Comparison of ENCODE assay signal across 1 cellular context in the genomic region with DNA sequence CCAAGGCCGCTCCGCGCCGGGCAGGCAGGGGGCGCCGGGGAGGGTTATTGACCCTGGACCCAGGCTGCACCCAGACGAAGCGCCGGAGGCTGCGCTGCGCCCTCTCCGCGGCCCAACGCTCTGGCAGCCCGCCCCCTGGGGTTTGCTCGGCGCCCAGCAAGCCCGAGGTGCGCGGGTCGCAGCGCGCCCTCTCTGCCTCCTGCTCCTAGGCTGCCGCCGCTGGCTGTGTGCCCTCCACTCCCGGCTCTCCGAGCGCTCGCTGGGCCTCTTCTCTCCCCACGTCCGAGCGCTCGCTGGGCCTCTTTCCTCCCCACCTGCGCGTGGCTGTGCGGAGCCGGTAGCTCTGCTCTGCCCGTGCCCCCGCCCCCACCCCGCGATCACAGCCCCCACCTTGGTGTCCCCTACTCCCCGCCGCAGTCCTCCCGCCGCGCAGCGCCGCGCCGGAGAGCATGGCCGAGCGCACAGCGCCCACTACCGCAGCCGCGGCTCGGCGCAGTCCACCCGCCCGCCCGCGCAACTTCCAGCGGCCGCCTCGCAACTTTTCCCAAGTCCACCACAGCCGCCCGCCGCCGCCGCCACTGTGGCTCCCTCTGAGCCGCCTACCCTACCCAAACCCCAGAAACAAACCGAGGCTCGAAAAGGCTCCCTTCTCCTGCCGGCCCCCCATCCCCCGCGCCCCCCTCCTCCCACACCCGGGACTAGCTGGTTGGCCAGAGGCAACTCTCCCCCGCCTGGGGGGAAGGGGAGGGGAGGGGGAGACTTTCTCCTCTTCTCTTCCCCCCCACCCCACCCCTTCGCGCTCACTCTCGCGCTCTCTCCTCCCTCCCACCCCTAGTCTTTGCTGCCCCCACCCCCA.
A peak's percentile ranks its signal among the peaks of the same experiment; 100 is the strongest.
TF ChIP-seq lines count a peak whose summit lies in the region.

No MANE protein-coding gene starts in this region.

TF ChIP-seq in HEK293, 187 proteins besides CTCF, POLR2A, EP300 and RAD21 (continued from another document and continues in another):
- no peak for TF ChIP-seq ZNF23 (tag by site-specific recombination; IDR thresholded peaks at IDR 0.05; ENCODE audit: borderline replicate concordance)
- peak; percentile 97 for TF ChIP-seq GLIS2 (tag by site-specific recombination; IDR thresholded peaks at IDR 0.05)
- TF ChIP-seq, protein P1, sequence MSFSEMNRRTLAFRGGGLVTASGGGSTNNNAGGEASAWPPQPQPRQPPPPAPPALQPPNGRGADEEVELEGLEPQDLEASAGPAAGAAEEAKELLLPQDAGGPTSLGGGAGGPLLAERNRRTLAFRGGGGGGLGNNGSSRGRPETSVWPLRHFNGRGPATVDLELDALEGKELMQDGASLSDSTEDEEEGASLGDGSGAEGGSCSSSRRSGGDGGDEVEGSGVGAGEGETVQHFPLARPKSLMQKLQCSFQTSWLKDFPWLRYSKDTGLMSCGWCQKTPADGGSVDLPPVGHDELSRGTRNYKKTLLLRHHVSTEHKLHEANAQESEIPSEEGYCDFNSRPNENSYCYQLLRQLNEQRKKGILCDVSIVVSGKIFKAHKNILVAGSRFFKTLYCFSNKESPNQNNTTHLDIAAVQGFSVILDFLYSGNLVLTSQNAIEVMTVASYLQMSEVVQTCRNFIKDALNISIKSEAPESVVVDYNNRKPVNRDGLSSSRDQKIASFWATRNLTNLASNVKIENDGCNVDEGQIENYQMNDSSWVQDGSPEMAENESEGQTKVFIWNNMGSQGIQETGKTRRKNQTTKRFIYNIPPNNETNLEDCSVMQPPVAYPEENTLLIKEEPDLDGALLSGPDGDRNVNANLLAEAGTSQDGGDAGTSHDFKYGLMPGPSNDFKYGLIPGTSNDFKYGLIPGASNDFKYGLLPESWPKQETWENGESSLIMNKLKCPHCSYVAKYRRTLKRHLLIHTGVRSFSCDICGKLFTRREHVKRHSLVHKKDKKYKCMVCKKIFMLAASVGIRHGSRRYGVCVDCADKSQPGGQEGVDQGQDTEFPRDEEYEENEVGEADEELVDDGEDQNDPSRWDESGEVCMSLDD (tag by site-specific recombination; IDR thresholded peaks at IDR 0.05): peak; percentile 18; the same call in 1 of the 2 replicates
- peak; percentile 11 for TF ChIP-seq ZNF629 (tag by site-specific recombination; IDR thresholded peaks at IDR 0.05)
- peak; percentile 75; the same call in 1 of the 2 replicates for TF ChIP-seq ZFP69B (tag by site-specific recombination; IDR thresholded peaks at IDR 0.05)
- TF ChIP-seq, protein P2, sequence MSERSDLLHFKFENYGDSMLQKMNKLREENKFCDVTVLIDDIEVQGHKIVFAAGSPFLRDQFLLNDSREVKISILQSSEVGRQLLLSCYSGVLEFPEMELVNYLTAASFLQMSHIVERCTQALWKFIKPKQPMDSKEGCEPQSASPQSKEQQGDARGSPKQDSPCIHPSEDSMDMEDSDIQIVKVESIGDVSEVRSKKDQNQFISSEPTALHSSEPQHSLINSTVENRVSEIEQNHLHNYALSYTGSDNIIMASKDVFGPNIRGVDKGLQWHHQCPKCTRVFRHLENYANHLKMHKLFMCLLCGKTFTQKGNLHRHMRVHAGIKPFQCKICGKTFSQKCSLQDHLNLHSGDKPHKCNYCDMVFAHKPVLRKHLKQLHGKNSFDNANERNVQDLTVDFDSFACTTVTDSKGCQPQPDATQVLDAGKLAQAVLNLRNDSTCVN (tag by site-specific recombination; optimal IDR thresholded peaks at IDR 0.05): peak; percentile 95
- TF ChIP-seq, protein P3, sequence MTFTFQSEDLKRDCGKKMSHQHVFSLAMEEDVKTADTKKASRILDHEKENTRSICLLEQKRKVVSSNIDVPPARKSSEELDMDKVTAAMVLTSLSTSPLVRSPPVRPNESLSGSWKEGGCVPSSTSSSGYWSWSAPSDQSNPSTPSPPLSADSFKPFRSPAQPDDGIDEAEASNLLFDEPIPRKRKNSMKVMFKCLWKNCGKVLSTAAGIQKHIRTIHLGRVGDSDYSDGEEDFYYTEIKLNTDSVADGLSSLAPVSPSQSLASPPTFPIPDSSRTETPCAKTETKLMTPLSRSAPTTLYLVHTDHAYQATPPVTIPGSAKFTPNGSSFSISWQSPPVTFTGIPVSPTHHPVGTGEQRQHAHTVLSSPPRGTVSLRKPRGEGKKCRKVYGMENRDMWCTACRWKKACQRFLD (tag by site-specific recombination; IDR thresholded peaks at IDR 0.05): no peak
- peak; percentile 87 for TF ChIP-seq ZIC2 (tag by site-specific recombination; IDR thresholded peaks at IDR 0.05)
- peak; percentile 81; the same call in 1 of the 2 replicates for TF ChIP-seq ZNF2 (tag by site-specific recombination; IDR thresholded peaks at IDR 0.05)
- TF ChIP-seq, protein P4, sequence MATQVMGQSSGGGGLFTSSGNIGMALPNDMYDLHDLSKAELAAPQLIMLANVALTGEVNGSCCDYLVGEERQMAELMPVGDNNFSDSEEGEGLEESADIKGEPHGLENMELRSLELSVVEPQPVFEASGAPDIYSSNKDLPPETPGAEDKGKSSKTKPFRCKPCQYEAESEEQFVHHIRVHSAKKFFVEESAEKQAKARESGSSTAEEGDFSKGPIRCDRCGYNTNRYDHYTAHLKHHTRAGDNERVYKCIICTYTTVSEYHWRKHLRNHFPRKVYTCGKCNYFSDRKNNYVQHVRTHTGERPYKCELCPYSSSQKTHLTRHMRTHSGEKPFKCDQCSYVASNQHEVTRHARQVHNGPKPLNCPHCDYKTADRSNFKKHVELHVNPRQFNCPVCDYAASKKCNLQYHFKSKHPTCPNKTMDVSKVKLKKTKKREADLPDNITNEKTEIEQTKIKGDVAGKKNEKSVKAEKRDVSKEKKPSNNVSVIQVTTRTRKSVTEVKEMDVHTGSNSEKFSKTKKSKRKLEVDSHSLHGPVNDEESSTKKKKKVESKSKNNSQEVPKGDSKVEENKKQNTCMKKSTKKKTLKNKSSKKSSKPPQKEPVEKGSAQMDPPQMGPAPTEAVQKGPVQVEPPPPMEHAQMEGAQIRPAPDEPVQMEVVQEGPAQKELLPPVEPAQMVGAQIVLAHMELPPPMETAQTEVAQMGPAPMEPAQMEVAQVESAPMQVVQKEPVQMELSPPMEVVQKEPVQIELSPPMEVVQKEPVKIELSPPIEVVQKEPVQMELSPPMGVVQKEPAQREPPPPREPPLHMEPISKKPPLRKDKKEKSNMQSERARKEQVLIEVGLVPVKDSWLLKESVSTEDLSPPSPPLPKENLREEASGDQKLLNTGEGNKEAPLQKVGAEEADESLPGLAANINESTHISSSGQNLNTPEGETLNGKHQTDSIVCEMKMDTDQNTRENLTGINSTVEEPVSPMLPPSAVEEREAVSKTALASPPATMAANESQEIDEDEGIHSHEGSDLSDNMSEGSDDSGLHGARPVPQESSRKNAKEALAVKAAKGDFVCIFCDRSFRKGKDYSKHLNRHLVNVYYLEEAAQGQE (tag by site-specific recombination; IDR thresholded peaks at IDR 0.05): 0 out of 2 replicates have a peak, but pooled peaks have one; percentile 29
- TF ChIP-seq, protein P5, sequence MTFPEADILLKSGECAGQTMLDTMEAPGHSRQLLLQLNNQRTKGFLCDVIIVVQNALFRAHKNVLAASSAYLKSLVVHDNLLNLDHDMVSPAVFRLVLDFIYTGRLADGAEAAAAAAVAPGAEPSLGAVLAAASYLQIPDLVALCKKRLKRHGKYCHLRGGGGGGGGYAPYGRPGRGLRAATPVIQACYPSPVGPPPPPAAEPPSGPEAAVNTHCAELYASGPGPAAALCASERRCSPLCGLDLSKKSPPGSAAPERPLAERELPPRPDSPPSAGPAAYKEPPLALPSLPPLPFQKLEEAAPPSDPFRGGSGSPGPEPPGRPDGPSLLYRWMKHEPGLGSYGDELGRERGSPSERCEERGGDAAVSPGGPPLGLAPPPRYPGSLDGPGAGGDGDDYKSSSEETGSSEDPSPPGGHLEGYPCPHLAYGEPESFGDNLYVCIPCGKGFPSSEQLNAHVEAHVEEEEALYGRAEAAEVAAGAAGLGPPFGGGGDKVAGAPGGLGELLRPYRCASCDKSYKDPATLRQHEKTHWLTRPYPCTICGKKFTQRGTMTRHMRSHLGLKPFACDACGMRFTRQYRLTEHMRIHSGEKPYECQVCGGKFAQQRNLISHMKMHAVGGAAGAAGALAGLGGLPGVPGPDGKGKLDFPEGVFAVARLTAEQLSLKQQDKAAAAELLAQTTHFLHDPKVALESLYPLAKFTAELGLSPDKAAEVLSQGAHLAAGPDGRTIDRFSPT (tag by site-specific recombination; IDR thresholded peaks at IDR 0.05): peak; percentile 92
- TF ChIP-seq, protein P6, sequence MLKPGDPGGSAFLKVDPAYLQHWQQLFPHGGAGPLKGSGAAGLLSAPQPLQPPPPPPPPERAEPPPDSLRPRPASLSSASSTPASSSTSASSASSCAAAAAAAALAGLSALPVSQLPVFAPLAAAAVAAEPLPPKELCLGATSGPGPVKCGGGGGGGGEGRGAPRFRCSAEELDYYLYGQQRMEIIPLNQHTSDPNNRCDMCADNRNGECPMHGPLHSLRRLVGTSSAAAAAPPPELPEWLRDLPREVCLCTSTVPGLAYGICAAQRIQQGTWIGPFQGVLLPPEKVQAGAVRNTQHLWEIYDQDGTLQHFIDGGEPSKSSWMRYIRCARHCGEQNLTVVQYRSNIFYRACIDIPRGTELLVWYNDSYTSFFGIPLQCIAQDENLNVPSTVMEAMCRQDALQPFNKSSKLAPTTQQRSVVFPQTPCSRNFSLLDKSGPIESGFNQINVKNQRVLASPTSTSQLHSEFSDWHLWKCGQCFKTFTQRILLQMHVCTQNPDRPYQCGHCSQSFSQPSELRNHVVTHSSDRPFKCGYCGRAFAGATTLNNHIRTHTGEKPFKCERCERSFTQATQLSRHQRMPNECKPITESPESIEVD (tag by site-specific recombination; IDR thresholded peaks at IDR 0.05): no peak
- TF ChIP-seq, protein P7, sequence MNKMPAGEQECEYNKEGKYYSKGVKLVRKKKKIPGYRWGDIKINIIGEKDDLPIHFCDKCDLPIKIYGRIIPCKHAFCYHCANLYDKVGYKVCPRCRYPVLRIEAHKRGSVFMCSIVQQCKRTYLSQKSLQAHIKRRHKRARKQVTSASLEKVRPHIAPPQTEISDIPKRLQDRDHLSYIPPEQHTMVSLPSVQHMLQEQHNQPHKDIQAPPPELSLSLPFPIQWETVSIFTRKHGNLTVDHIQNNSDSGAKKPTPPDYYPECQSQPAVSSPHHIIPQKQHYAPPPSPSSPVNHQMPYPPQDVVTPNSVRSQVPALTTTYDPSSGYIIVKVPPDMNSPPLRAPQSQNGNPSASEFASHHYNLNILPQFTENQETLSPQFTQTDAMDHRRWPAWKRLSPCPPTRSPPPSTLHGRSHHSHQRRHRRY (tag by site-specific recombination; IDR thresholded peaks at IDR 0.05): no peak
- TF ChIP-seq ZNF37A (tag by site-specific recombination; IDR thresholded peaks at IDR 0.05): no peak
- peak; percentile 67 for TF ChIP-seq BCL11B (tag by site-specific recombination; IDR thresholded peaks at IDR 0.05; ENCODE audit: low read depth)
- TF ChIP-seq, protein P8, sequence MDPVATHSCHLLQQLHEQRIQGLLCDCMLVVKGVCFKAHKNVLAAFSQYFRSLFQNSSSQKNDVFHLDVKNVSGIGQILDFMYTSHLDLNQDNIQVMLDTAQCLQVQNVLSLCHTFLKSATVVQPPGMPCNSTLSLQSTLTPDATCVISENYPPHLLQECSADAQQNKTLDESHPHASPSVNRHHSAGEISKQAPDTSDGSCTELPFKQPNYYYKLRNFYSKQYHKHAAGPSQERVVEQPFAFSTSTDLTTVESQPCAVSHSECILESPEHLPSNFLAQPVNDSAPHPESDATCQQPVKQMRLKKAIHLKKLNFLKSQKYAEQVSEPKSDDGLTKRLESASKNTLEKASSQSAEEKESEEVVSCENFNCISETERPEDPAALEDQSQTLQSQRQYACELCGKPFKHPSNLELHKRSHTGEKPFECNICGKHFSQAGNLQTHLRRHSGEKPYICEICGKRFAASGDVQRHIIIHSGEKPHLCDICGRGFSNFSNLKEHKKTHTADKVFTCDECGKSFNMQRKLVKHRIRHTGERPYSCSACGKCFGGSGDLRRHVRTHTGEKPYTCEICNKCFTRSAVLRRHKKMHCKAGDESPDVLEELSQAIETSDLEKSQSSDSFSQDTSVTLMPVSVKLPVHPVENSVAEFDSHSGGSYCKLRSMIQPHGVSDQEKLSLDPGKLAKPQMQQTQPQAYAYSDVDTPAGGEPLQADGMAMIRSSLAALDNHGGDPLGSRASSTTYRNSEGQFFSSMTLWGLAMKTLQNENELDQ (tag by site-specific recombination; IDR thresholded peaks at IDR 0.05; ENCODE audit: low read depth): no peak
- peak; percentile 47 for TF ChIP-seq ZNF76 (tag by site-specific recombination; IDR thresholded peaks at IDR 0.05; ENCODE audit: borderline replicate concordance, low read depth)
- TF ChIP-seq YY1 (tag by site-specific recombination; IDR thresholded peaks at IDR 0.05): peak; percentile 46; the same call in 1 of the 2 replicates
- TF ChIP-seq ZSCAN30 (tag by site-specific recombination; IDR thresholded peaks at IDR 0.05): peak; percentile 76
- TF ChIP-seq, protein P9, sequence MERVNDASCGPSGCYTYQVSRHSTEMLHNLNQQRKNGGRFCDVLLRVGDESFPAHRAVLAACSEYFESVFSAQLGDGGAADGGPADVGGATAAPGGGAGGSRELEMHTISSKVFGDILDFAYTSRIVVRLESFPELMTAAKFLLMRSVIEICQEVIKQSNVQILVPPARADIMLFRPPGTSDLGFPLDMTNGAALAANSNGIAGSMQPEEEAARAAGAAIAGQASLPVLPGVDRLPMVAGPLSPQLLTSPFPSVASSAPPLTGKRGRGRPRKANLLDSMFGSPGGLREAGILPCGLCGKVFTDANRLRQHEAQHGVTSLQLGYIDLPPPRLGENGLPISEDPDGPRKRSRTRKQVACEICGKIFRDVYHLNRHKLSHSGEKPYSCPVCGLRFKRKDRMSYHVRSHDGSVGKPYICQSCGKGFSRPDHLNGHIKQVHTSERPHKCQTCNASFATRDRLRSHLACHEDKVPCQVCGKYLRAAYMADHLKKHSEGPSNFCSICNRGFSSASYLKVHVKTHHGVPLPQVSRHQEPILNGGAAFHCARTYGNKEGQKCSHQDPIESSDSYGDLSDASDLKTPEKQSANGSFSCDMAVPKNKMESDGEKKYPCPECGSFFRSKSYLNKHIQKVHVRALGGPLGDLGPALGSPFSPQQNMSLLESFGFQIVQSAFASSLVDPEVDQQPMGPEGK (tag by site-specific recombination; IDR thresholded peaks at IDR 0.05): peak; percentile 79
- no peak for TF ChIP-seq ZNF544 (tag by site-specific recombination; IDR thresholded peaks at IDR 0.05)
- no peak for TF ChIP-seq ZNF174 (tag by site-specific recombination; IDR thresholded peaks at IDR 0.05)
- 0 out of 2 replicates have a peak, but pooled peaks have one; percentile 40 for TF ChIP-seq ZNF837 (tag by site-specific recombination; IDR thresholded peaks at IDR 0.05)
- no peak; the same call in 1 of the 2 replicates for TF ChIP-seq BCL11A (tag by site-specific recombination; IDR thresholded peaks at IDR 0.05; ENCODE audit: low read depth)
- TF ChIP-seq REPIN1 (tag by site-specific recombination; IDR thresholded peaks at IDR 0.05; ENCODE audit: low read depth): peak; percentile 35; the same call in 1 of the 2 replicates
- TF ChIP-seq SP7 (tag by site-specific recombination; IDR thresholded peaks at IDR 0.05): peak; percentile 29; the same call in 1 of the 2 replicates
- TF ChIP-seq, protein P10, sequence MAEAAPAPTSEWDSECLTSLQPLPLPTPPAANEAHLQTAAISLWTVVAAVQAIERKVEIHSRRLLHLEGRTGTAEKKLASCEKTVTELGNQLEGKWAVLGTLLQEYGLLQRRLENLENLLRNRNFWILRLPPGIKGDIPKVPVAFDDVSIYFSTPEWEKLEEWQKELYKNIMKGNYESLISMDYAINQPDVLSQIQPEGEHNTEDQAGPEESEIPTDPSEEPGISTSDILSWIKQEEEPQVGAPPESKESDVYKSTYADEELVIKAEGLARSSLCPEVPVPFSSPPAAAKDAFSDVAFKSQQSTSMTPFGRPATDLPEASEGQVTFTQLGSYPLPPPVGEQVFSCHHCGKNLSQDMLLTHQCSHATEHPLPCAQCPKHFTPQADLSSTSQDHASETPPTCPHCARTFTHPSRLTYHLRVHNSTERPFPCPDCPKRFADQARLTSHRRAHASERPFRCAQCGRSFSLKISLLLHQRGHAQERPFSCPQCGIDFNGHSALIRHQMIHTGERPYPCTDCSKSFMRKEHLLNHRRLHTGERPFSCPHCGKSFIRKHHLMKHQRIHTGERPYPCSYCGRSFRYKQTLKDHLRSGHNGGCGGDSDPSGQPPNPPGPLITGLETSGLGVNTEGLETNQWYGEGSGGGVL (tag by site-specific recombination; IDR thresholded peaks at IDR 0.05): peak; percentile 60
